In genomic region chr11:396511-396947, GRCh38 we compare ENCODE assay signal across 9 cellular contexts. TPM values are rescaled to one million over a fixed set of nuclear protein-coding genes. Genes with fewer than 3 reads are reported as not detected.
A peak's percentile ranks its signal among the peaks of the same experiment; 100 is the strongest.
DNase-seq lines count a peak whose midpoint lies in the region; ATAC-seq and TF ChIP-seq lines count a peak whose summit lies in the region.
"Had no signal": no experiment of that assay in that cellular context is flagged by ENCODE, and none has a peak within 500 bp of the region (broad histone marks: within the 10 kb centered on the region; RNA-seq: fewer than 3 reads in every experiment).

No MANE protein-coding gene starts in this region.

- H3K27ac ChIP-seq in endodermal cell (ENCODE audit: low read depth, low read length) (no peak overlapping the region), gastrocnemius medialis (no peak overlapping the region)

- 65 to 81% methylated on average over 12 to 23 of the region's 23 CpGs for WGBS in endodermal cell (ENCODE audit: insufficient coverage in 1 of 2, insufficient read length in 1 of 2), 2 experiments

- TF ChIP-seq CTCF in endodermal cell (conservative IDR thresholded peaks at IDR 0.05) (peak; percentile 61), gastrocnemius medialis (IDR thresholded peaks at IDR 0.05 in 4 of 5, conservative IDR thresholded peaks at IDR 0.05 in 1 of 5) (no peak)

- H3K4me1 ChIP-seq in endodermal cell (ENCODE audit: control insufficient read depth, insufficient read depth, low read length) (no peaks in the 10 kb centered on the region), gastrocnemius medialis (peaks cover 0 to 4% of the 10 kb centered on the region in 2 donors)

- H3K9me3 ChIP-seq in endodermal cell (ENCODE audit: control insufficient read depth, low read length) (no peaks in the 10 kb centered on the region), gastrocnemius medialis (no peaks in the 10 kb centered on the region)

- H3K4me1 Mint-ChIP-seq in endodermal cell = peaks cover 2% of the 10 kb centered on the region
- H3K4me1 Mint-ChIP-seq: brain had no signal

- H3K27me3 ChIP-seq in endodermal cell (ENCODE audit: control insufficient read depth, insufficient read depth, low read length, poor library complexity, severe bottlenecking) (no peaks in the 10 kb centered on the region), gastrocnemius medialis (peaks cover 10 to 55% (median 28%) of the 10 kb centered on the region in 3 donors)

- intact Hi-C loops in gastrocnemius medialis (cut with DNase I; ENCODE audit: low total_unique reads) = no loop called here

- peak; percentile 19 for ATAC-seq in GM18498 (IDR thresholded peaks at IDR 0.05; ENCODE audit: unreplicated experiment)
- no peak for ATAC-seq in gastrocnemius medialis
- ATAC-seq in GM18861 (IDR thresholded peaks at IDR 0.05; ENCODE audit: unreplicated experiment) = no peak

- H3K4me3 ChIP-seq in endodermal cell (ENCODE audit: low read length) (no peak overlapping the region), gastrocnemius medialis (peak overlapping the region; percentile 32 to 46 (median 42))

- peaks cover 15% of the 10 kb centered on the region for H3K36me3 Mint-ChIP-seq in endodermal cell (ENCODE audit: low read depth)
- H3K36me3 Mint-ChIP-seq: brain had no signal

- no peak overlapping the region for H3K4me3 Mint-ChIP-seq in endodermal cell
- H3K4me3 Mint-ChIP-seq: brain had no signal

- H3K9ac ChIP-seq in endodermal cell (ENCODE audit: extremely low read depth, low read length, poor library complexity, severe bottlenecking) = no peak overlapping the region

- no peaks in the 10 kb centered on the region for H3K27me3 Mint-ChIP-seq in endodermal cell (ENCODE audit: insufficient read depth)

- no peaks in the 10 kb centered on the region for H3K36me3 ChIP-seq in endodermal cell (ENCODE audit: control insufficient read depth, insufficient read depth, low read length)
- no peaks in the 10 kb centered on the region for H3K36me3 ChIP-seq in gastrocnemius medialis

- in situ Hi-C loops in gastrocnemius medialis (cut with MboI; ENCODE audit: low sequenced_read_pairs in 4 of 4) = no loop called here

- peaks cover 9% of the 10 kb centered on the region for H3K9me3 Mint-ChIP-seq in endodermal cell

- DNase-seq in A172 (ENCODE audit: low spot score) (peak; percentile 52), NCI-H2227 treated with DMSO at 0.1 percent for 48 hours (lab: John Stamatoyannopoulos, UW) (peak; percentile 40), endodermal cell (no peak), gastrocnemius medialis (no peak), SIG-M5 treated with dmso at 0.1 percent for 504 hours (lab: John Stamatoyannopoulos, UW; ENCODE audit: unreplicated experiment) (no peak), GM19238 (ENCODE audit: insufficient read length, low spot score) (no peak)

- no peak overlapping the region for H3K27ac Mint-ChIP-seq in endodermal cell
- H3K27ac Mint-ChIP-seq: brain had no signal

- TF ChIP-seq POLR2A in gastrocnemius medialis (IDR thresholded peaks at IDR 0.05) = no peak

RNA-seq across cellular contexts. Expression of gene PKP3, which starts 2.5 kb away (rescaled TPM):
- 39.8 and 44.0 TPM in 2 replicates for total RNA-seq in A172 (2014; rRNA removed; shearing (Covaris generic))
- total RNA-seq in endodermal cell (10 to 100 TPM; 35.4 to 44.8 TPM), gastrocnemius medialis (1 to 10 TPM in 1 of 4 donors, under 1 TPM in 1, not detected in 2; 0.55 to 1.3 TPM)
- 1.2 TPM for polyA plus RNA-seq in endodermal cell (2013, experiment 1 of 2)
- 0.62 TPM for polyA plus RNA-seq in endodermal cell (2013, experiment 2 of 2)

RNA-seq across cellular contexts. Expression of gene SIGIRR, which starts 18.3 kb away (rescaled TPM):
- total RNA-seq in A172 (2014; rRNA removed; shearing (Covaris generic)) = 3.8 and 3.9 TPM in 2 replicates
- 10 to 100 TPM; 63.3 to 67.4 TPM for total RNA-seq in endodermal cell
- 18.6 TPM for polyA plus RNA-seq in endodermal cell (2013, experiment 1 of 2)
- polyA plus RNA-seq in endodermal cell (2013, experiment 2 of 2) = 14.9 TPM
- 10 to 100 TPM in 3 of 4 donors, 1 to 10 TPM in 1; 4.2 to 21.6 (median 11.9) TPM for total RNA-seq in gastrocnemius medialis

RNA-seq across cellular contexts. Expression of gene B4GALNT4, which starts 27.2 kb away (rescaled TPM):
- 27.9 and 40.8 TPM in 2 replicates for total RNA-seq in A172 (2014; rRNA removed; shearing (Covaris generic))
- total RNA-seq in endodermal cell (100 to 1,000 TPM; 109 to 118 TPM), gastrocnemius medialis (not detected)
- 126 TPM for polyA plus RNA-seq in endodermal cell (2013, experiment 1 of 2)
- polyA plus RNA-seq in endodermal cell (2013, experiment 2 of 2) = 105 TPM

RNA-seq across cellular contexts. Expression of gene ANO9, which starts 45.3 kb away (rescaled TPM):
- total RNA-seq in A172 (2014; rRNA removed; shearing (Covaris generic)) = 0.19 TPM in 1 of 2 replicates, not detected in the other
- 10 to 100 TPM; 16.8 to 17.8 TPM for total RNA-seq in endodermal cell
- polyA plus RNA-seq in endodermal cell (2013, experiment 1 of 2) = 1.2 TPM
- polyA plus RNA-seq in endodermal cell (2013, experiment 2 of 2) = 0.50 TPM
- under 1 TPM in 2 of 4 donors, not detected in 2; 0.23 to 0.41 TPM for total RNA-seq in gastrocnemius medialis

RNA-seq across cellular contexts. Expression of gene PTDSS2, which starts 53.5 kb away (rescaled TPM):
- total RNA-seq in A172 (2014; rRNA removed; shearing (Covaris generic)) = 29.7 and 30.4 TPM in 2 replicates
- total RNA-seq in endodermal cell (10 to 100 TPM; 55.2 to 56.1 TPM), gastrocnemius medialis (10 to 100 TPM; 21.7 to 31.5 (median 23.7) TPM)
- polyA plus RNA-seq in endodermal cell (2013, experiment 1 of 2) = 37.5 TPM
- 32.8 TPM for polyA plus RNA-seq in endodermal cell (2013, experiment 2 of 2)

Comparison
In these comparisons a context has a peak if more than half of its experiments do, and no peak if none do; other contexts are left out.
1. DNase-seq: peak in A172 (single experiment) and NCI-H2227 treated with DMSO at 0.1 percent for 48 hours (single experiment); none in endodermal cell (single experiment), gastrocnemius medialis (0 of 2), SIG-M5 treated with dmso at 0.1 percent for 504 hours (single experiment) and GM19238 (single experiment).
2. RNA of gene PKP3, which starts 2.5 kb away (total RNA-seq): 35.4 to 44.8 TPM in endodermal cell and 39.8 to 44.0 TPM in A172; 0.55 to 1.3 TPM in gastrocnemius medialis; every median in the first group is over 10 times any median in the second.
3. RNA of gene B4GALNT4, which starts 27.2 kb away (total RNA-seq): 109 to 118 TPM in endodermal cell and 27.9 to 40.8 TPM in A172; not detected in gastrocnemius medialis; every median in the first group is over 10 times any median in the second.